1 cellular context compared by ENCODE assay signal in the genomic region with DNA sequence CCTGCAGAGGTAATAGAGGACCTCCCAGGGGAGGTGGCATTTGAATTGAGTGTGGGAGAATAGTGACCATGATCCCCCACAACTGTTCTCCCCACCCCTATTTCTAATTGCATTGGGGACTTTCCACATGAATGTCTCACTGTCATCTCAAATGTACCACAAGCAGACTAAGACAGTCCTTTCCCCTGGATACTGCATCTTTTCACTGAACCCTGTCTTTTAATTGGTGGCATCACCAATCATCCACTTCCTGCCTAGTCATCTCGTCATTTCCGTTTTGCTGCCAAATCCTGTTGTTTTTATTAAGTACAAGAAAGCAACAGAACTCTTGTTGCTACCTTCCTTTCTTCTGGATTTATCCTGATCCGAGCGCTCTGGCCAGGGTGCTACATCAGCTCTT.
TF ChIP-seq lines count a peak whose summit lies in the region.

No MANE protein-coding gene starts in this region.

TF ChIP-seq in SK-N-SH treated with all-trans-retinoic acid at 6 μM for 48 hours, 23 proteins besides CTCF, POLR2A, EP300 and RAD21 (continued from another document):
- TF ChIP-seq, protein P1, sequence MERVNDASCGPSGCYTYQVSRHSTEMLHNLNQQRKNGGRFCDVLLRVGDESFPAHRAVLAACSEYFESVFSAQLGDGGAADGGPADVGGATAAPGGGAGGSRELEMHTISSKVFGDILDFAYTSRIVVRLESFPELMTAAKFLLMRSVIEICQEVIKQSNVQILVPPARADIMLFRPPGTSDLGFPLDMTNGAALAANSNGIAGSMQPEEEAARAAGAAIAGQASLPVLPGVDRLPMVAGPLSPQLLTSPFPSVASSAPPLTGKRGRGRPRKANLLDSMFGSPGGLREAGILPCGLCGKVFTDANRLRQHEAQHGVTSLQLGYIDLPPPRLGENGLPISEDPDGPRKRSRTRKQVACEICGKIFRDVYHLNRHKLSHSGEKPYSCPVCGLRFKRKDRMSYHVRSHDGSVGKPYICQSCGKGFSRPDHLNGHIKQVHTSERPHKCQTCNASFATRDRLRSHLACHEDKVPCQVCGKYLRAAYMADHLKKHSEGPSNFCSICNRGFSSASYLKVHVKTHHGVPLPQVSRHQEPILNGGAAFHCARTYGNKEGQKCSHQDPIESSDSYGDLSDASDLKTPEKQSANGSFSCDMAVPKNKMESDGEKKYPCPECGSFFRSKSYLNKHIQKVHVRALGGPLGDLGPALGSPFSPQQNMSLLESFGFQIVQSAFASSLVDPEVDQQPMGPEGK (CRISPR knock-in tag; IDR thresholded peaks at IDR 0.05; ENCODE audit: borderline replicate concordance), result no peak
- TF ChIP-seq OSR1 (CRISPR knock-in tag; IDR thresholded peaks at IDR 0.05) (no peak), ESRRG (CRISPR knock-in tag; IDR thresholded peaks at IDR 0.05) (no peak), TCF4 (CRISPR knock-in tag; IDR thresholded peaks at IDR 0.05; ENCODE audit: borderline replicate concordance) (no peak), TSHZ2 (CRISPR knock-in tag; IDR thresholded peaks at IDR 0.05) (no peak), GLIS3 (CRISPR knock-in tag; IDR thresholded peaks at IDR 0.05) (no peak), TOX (CRISPR knock-in tag; IDR thresholded peaks at IDR 0.05; ENCODE audit: borderline replicate concordance) (no peak), ZFP30 (CRISPR knock-in tag; IDR thresholded peaks at IDR 0.05) (no peak), RARB (CRISPR knock-in tag; IDR thresholded peaks at IDR 0.05) (no peak), ARNTL (CRISPR knock-in tag; IDR thresholded peaks at IDR 0.05; ENCODE audit: borderline replicate concordance, low read depth) (no peak), SNAI2 (CRISPR knock-in tag; IDR thresholded peaks at IDR 0.05) (no peak), ZFP3 (CRISPR knock-in tag; IDR thresholded peaks at IDR 0.05) (no peak), ISL1 (CRISPR knock-in tag; IDR thresholded peaks at IDR 0.05) (no peak)
